ENCODE assay signal across 8 cellular contexts in the genomic region with DNA sequence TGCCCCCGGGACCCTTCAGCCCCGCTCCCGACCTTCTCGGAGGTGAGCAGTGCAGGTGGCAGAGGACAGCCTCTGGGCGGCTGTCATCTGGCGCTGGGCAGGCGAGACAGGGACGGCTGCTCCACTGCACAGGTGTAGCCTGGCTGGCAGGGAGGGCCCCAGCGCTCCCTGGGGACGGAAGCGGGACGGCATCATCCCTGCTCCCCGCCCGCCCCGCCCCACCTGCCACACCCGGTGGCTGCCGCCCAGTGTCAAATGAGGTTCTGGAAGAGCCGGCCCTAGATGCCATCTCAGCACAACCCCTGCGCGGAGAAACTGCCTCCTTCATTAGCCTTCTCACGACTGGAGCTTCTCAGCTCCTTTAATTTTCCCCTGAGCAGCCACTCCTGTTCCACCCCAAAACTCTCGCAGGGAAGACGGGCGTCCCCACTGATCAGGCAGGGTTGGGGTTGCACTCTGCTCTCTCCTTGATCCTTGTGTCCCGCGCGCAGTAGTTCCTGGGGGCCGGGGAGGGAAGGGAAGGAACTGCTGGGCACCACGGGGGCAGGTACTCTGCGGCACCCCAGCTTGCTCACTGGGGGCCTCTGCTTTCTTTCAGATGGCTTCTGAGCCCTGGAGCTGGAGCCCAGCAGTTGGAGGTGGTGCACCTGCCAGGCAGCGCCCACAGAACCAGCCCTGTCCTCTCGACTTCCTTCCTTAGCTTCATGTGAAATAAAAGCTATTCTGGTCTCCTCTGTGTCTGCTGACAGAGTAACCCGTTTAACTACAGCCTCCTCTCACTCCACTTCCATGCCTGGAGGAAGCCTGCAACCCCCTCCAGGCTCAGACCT. TPM values are rescaled to one million over a fixed set of nuclear protein-coding genes. Genes with fewer than 3 reads are reported as not detected.
A peak's percentile ranks its signal among the peaks of the same experiment; 100 is the strongest.
DNase-seq lines count a peak whose midpoint lies in the region; ATAC-seq and TF ChIP-seq lines count a peak whose summit lies in the region.

No MANE protein-coding gene starts in this region.

- no peak for TF ChIP-seq CTCF in GM13976 (IDR thresholded peaks at IDR 0.05; ENCODE audit: borderline replicate concordance, control extremely low read depth, extremely low read depth, insufficient read depth, missing control alignments)
- TF ChIP-seq CTCF in HCT116 (IDR thresholded peaks at IDR 0.05 in 2 of 3, conservative IDR thresholded peaks at IDR 0.05 in 1 of 3; ENCODE audit: borderline replicate concordance in 1 of 3, insufficient read depth in 1 of 3, low read depth in 2 of 3, low read length in 2 of 3) = no peak

- no peak for TF ChIP-seq RAD21 in HCT116 (IDR thresholded peaks at IDR 0.05; ENCODE audit: low read depth)

- H3K27me3 ChIP-seq in HCT116 (ENCODE audit: insufficient read depth, low read length) = no peaks in the 10 kb centered on the region

- no peak for TF ChIP-seq POLR2A in HCT116 (IDR thresholded peaks at IDR 0.05; ENCODE audit: borderline replicate concordance, extremely low read depth, insufficient read depth, insufficient read length)

- RAD21 ChIA-PET in HCT116 (lab: Charles Lee; ENCODE audit: low non-redundant PET in 1 of 2, low total read pairs in 2 of 2, uncharacterized antibody in 2 of 2, unreplicated experiment in 2 of 2) = interaction anchor here (0.7 to 2.1 kb wide), 5 partner anchors 14 to 606 kb away, joined by 3 to 20 read pairs (median 4); no protein-coding TSS in a partner anchor

- H3K4me3 ChIP-seq in HCT116 (replicated peaks in 1 of 2; ENCODE audit: low read depth in 1 of 2, low read length in 2 of 2) = peak overlapping the region; percentile 32 to 39

- no peaks in the 10 kb centered on the region for H3K9me3 ChIP-seq in HCT116 (ENCODE audit: control insufficient read depth in 1 of 2, insufficient read depth in 1 of 2, low read depth in 1 of 2, low read length in 2 of 2)

- ATAC-seq in HCT116 = peak; percentile 78

- in situ Hi-C loops in GM13976 (cut with MboI; ENCODE audit: low sequenced_read_pairs, unreplicated experiment) = no loop called here

- peak overlapping the region; percentile 33; the same call in 1 of the 2 replicates for H3K9ac ChIP-seq in HCT116 (ENCODE audit: low read length)

- peak; percentile 59 for DNase-seq in GM13976 (ENCODE audit: low spot score)
- DNase-seq in HCT116 (ENCODE audit: low read depth, low spot score) = peak; percentile 15
- peak; percentile 4 for DNase-seq in NCI-H1105 (lab: John Stamatoyannopoulos, UW)
- DNase-seq in activated CD4-positive, alpha-beta T cell treated with anti-CD3 and anti-CD28 coated beads, Interleukin-2, amount 50 U/mL, for 1 hour = peak; percentile 25
- peak; percentile 75 for DNase-seq in cardiac septum (ENCODE audit: low spot score)
- peak; percentile 7 to 24 for DNase-seq in stimulated activated CD4-positive, alpha-beta T cell treated with anti-CD3 and anti-CD28 coated beads, Interleukin-2, amount 100 ng/mL, for 48 hours
- no peak for DNase-seq in NCI-H446 treated with DMSO at 0.1 percent for 48 hours (lab: John Stamatoyannopoulos, UW)
- no peak for DNase-seq in hepatic stellate cell (ENCODE audit: low spot score)

- intact Hi-C loops in HCT116 (cut with micrococcal nuclease) (loop anchor here (1.0 to 5.0 kb wide), 2 partner anchors 63 to 78 kb away; partner anchors contain the start of gene ANXA11), cardiac septum (cut with DNase I) (loop anchor here (5.0 kb wide), 1 partner anchor 87 kb away; no protein-coding TSS in a partner anchor)

- POLR2A ChIA-PET in HCT116 (lab: Charles Lee) = interaction anchor here (0.5 to 1.9 kb wide), 3 partner anchors 61 to 386 kb away, joined by 3 to 9 read pairs (median 7); partner anchors contain the start of gene ANXA11

- H4K20me1 ChIP-seq in HCT116 (ENCODE audit: insufficient read depth) = no peaks in the 10 kb centered on the region

- no peaks in the 10 kb centered on the region for H3K9me2 ChIP-seq in HCT116 (ENCODE audit: insufficient read depth)

- peak overlapping the region; percentile 88 for H3K4me2 ChIP-seq in HCT116 (ENCODE audit: low read length)

- CTCF ChIA-PET in HCT116 (lab: Charles Lee) = interaction anchor here (0.6 to 3.1 kb wide), 11 partner anchors 11 to 117 kb away, joined by 3 to 61 read pairs (median 4); partner anchors contain the start of gene ANXA11

- no TSS peak for BruUV-seq in HCT116 (replicated peaks; lab: Mats Ljungman, UMichigan)

- H2AFZ ChIP-seq in HCT116 (ENCODE audit: low read depth, low read length, poor library complexity, severe bottlenecking) = no peak overlapping the region

- H3K27ac ChIP-seq in HCT116 (ENCODE audit: low read depth, low read length) = no peak overlapping the region

- peaks cover 13 to 33% of the 10 kb centered on the region in 2 experiments; a peak in 3 of 4 replicates for H3K4me1 ChIP-seq in HCT116 (ENCODE audit: control insufficient read depth in 1 of 2, insufficient read depth in 2 of 2, low read length in 2 of 2)

- H3K79me2 ChIP-seq in HCT116 (ENCODE audit: insufficient read depth, low read length) = no peaks in the 10 kb centered on the region

- H3K36me3 ChIP-seq in HCT116 (ENCODE audit: control insufficient read depth in 1 of 2, insufficient read depth in 2 of 2, low read length in 2 of 2) = peaks cover 0 to 4% of the 10 kb centered on the region in 2 experiments; a peak in 1 of 4 replicates

TF ChIP-seq in HCT116, 20 proteins besides CTCF, POLR2A, EP300 and RAD21:
- TF ChIP-seq ZFX (IDR thresholded peaks at IDR 0.05) (no peak), REST (IDR thresholded peaks at IDR 0.05; ENCODE audit: low read depth) (no peak), SP1 (IDR thresholded peaks at IDR 0.05; ENCODE audit: low read depth) (0 out of 2 replicates have a peak, but pooled peaks have one; percentile 18), CBX3 (IDR thresholded peaks at IDR 0.05; ENCODE audit: low read depth) (no peak), ELF1 (IDR thresholded peaks at IDR 0.05; ENCODE audit: borderline replicate concordance, low read depth) (no peak; the same call in 1 of the 2 replicates), EZH2 (IDR thresholded peaks at IDR 0.05) (no peak), SIN3A (IDR thresholded peaks at IDR 0.05; ENCODE audit: low read depth) (peak; percentile 38; the same call in 1 of the 2 replicates), MAX (IDR thresholded peaks at IDR 0.05) (peak; percentile 39; the same call in 1 of the 2 replicates), JUND (IDR thresholded peaks at IDR 0.05) (no peak; the same call in 1 of the 2 replicates), ZNF274 (IDR thresholded peaks at IDR 0.05; ENCODE audit: low read depth, low read length) (no peak), EZH2phosphoT487 (IDR thresholded peaks at IDR 0.05; ENCODE audit: borderline replicate concordance) (no peak)
- TF ChIP-seq, protein P1, sequence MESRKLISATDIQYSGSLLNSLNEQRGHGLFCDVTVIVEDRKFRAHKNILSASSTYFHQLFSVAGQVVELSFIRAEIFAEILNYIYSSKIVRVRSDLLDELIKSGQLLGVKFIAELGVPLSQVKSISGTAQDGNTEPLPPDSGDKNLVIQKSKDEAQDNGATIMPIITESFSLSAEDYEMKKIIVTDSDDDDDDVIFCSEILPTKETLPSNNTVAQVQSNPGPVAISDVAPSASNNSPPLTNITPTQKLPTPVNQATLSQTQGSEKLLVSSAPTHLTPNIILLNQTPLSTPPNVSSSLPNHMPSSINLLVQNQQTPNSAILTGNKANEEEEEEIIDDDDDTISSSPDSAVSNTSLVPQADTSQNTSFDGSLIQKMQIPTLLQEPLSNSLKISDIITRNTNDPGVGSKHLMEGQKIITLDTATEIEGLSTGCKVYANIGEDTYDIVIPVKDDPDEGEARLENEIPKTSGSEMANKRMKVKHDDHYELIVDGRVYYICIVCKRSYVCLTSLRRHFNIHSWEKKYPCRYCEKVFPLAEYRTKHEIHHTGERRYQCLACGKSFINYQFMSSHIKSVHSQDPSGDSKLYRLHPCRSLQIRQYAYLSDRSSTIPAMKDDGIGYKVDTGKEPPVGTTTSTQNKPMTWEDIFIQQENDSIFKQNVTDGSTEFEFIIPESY (IDR thresholded peaks at IDR 0.05; ENCODE audit: extremely low read depth, insufficient replicate concordance, low read length) = no peak
TF ChIP-seq in HCT116: peak in this region for 3.

RNA-seq across cellular contexts. Expression of gene PLAC9, which starts 12.0 kb away (rescaled TPM):
- not detected for total RNA-seq in HCT116 (2021; ENCODE audit: unreplicated experiment)
- polyA plus RNA-seq in HCT116 (2012) = 1.4 and 1.8 TPM in 2 replicates
- total RNA-seq in cardiac septum = 30.4 TPM

Comparison
In these comparisons a context has a peak if more than half of its experiments do, and no peak if none do; other contexts are left out.
1. DNase-seq: peak in GM13976 (single experiment), HCT116 (single experiment), NCI-H1105 (single experiment), activated CD4-positive, alpha-beta T cell treated with anti-CD3 and anti-CD28 coated beads, Interleukin-2, amount 50 U/mL, for 1 hour (single experiment), cardiac septum (single experiment) and stimulated activated CD4-positive, alpha-beta T cell treated with anti-CD3 and anti-CD28 coated beads, Interleukin-2, amount 100 ng/mL, for 48 hours (2 of 2); none in NCI-H446 treated with DMSO at 0.1 percent for 48 hours (single experiment) and hepatic stellate cell (single experiment).
2. RNA of gene PLAC9, which starts 12.0 kb away (total RNA-seq): 30.4 TPM in cardiac septum (single experiment); not detected in HCT116 (single experiment); every median in the first group is over 10 times any median in the second.